29 cellular contexts compared by ENCODE assay signal in the genomic region with DNA sequence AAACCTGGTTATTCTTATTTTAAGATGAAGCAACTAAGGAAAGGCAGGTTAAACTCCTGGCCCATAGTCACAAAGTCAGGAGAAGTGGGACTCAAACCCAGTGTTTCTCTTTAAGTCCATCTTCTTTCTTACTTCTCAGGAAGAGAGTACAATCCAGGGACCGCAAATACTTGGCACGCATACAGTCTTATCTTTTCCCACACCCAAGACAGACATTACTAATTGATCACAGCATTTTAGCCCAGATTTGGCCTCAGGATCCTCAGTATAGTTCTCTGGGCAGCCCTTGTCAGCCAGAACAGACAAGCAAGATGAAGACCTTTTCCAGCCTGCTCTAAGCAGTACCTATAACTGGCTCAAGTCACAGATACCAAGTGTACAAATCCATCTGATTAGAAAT.
A peak's percentile ranks its signal among the peaks of the same experiment; 100 is the strongest.
DNase-seq lines count a peak whose midpoint lies in the region; ATAC-seq and TF ChIP-seq lines count a peak whose summit lies in the region.
"Had no signal": no experiment of that assay in that cellular context is flagged by ENCODE, and none has a peak within 500 bp of the region (broad histone marks: within the 10 kb centered on the region; RNA-seq: fewer than 3 reads in every experiment).

No MANE protein-coding gene starts in this region.

- H3K27ac ChIP-seq in thoracic aorta, result peak overlapping the region; percentile 15 to 62
- H3K27ac ChIP-seq: BLaER1 treated with 17β-estradiol and CSF1 and Interleukin-3, amounts not matched to agents 10 nM and 100 nM; skin epidermis; thyroid gland; WERI-Rb-1 had no signal

- peaks cover 33 to 73% of the 10 kb centered on the region in 2 donors for H3K4me1 ChIP-seq in thoracic aorta (ENCODE audit: control insufficient read depth in 1 of 2, low read depth in 2 of 2)

- H3K4me1 Mint-ChIP-seq in chondrocyte (ENCODE audit: low read depth), result peaks cover 65% of the 10 kb centered on the region
- H3K4me1 Mint-ChIP-seq: natural killer cell had no signal

- H3K36me3 Mint-ChIP-seq in chondrocyte (ENCODE audit: low read depth), result no peaks in the 10 kb centered on the region
- H3K36me3 Mint-ChIP-seq: natural killer cell had no signal

- DNase-seq in RPMI7951 (ENCODE audit: low read depth) (peak; percentile 47), chondrocyte (ENCODE audit: low spot score) (no peak), iris pigment epithelial cell (ENCODE audit: low read depth) (peak; percentile 93), thoracic aorta (ENCODE audit: low spot score) (no peak), NCI-H2107 treated with DMSO at 0.1 percent for 48 hours (lab: John Stamatoyannopoulos, UW; ENCODE audit: unreplicated experiment) (no peak), HPDE6-E6E7 (ENCODE audit: extremely low spot score) (no peak), DMS 273 (lab: John Stamatoyannopoulos, UW; ENCODE audit: unreplicated experiment) (no peak)
- DNase-seq: activated CD4-positive, alpha-beta T cell treated with anti-CD3 and anti-CD28 coated beads, Interleukin-2, amount 10 ng/mL, durations not matched to agents 24 days and 14 days; activated naive CD8-positive, alpha-beta T cell treated with anti-CD3 and anti-CD28 coated beads, Interleukin-2, amount 50 U/mL, for 24 hours; activated T-cell treated with anti-CD3 and anti-CD28 coated beads, Interleukin-2, amount 50 U/mL, for 4 hours; effector memory CD8-positive, alpha-beta T cell; GDM1; HCEC 1CT; KG1; left lung; MG63; midbrain; natural killer cell; NCI-H1417; NCI-H2107; stimulated activated CD4-positive, alpha-beta T cell treated with anti-CD3 and anti-CD28 coated beads, Interleukin-1b, Interleukin-23, amount 100 ng/mL, for 48 hours; stimulated activated CD8-positive, alpha-beta memory T cell treated with anti-CD3 and anti-CD28 coated beads, Interleukin-4, amount 100 ng/mL, for 48 hours; stimulated activated naive CD8-positive, alpha-beta T cell treated with anti-CD3 and anti-CD28 coated beads, Interleukin-15, amount 100 ng/mL, for 72 hours; T-helper 9 cell; thyroid gland; WERI-Rb-1 had no signal

- H3K27me3 ChIP-seq in thoracic aorta (replicated peaks; ENCODE audit: insufficient read depth), result no peaks in the 10 kb centered on the region
- H3K27me3 ChIP-seq: BLaER1 treated with 17β-estradiol and CSF1 and Interleukin-3, amounts not matched to agents 10 nM and 100 nM; left lung; MG63; thyroid gland had no signal

- no peaks in the 10 kb centered on the region for H3K36me3 ChIP-seq in thoracic aorta
- H3K36me3 ChIP-seq: BLaER1 treated with 17β-estradiol and CSF1 and Interleukin-3, amounts not matched to agents 10 nM and 100 nM; left lung; MG63; thyroid gland; WERI-Rb-1 had no signal

- no peak overlapping the region for H3K4me3 ChIP-seq in thoracic aorta
- H3K4me3 ChIP-seq: BLaER1 treated with 17β-estradiol and CSF1 and Interleukin-3, amounts not matched to agents 10 nM and 100 nM; coronary artery; left lung; MG63; skin epidermis; thyroid gland had no signal

- no peaks in the 10 kb centered on the region for H3K9me3 Mint-ChIP-seq in chondrocyte (ENCODE audit: low read depth)
- H3K9me3 Mint-ChIP-seq: activated CD4-positive, alpha-beta T cell treated with anti-CD3 and anti-CD28 coated beads, Interleukin-2, amount 10 ng/mL, durations not matched to agents 24 days and 14 days; activated naive CD8-positive, alpha-beta T cell treated with anti-CD3 and anti-CD28 coated beads, Interleukin-2, amount 50 U/mL, for 24 hours; activated T-cell treated with anti-CD3 and anti-CD28 coated beads, Interleukin-2, amount 50 U/mL, for 4 hours; effector memory CD8-positive, alpha-beta T cell; natural killer cell; stimulated activated naive CD8-positive, alpha-beta T cell treated with anti-CD3 and anti-CD28 coated beads, Interleukin-15, amount 100 ng/mL, for 72 hours had no signal

- no peaks in the 10 kb centered on the region for H3K9me3 ChIP-seq in thoracic aorta
- H3K9me3 ChIP-seq: BLaER1 treated with 17β-estradiol and CSF1 and Interleukin-3, amounts not matched to agents 10 nM and 100 nM; left lung; thyroid gland had no signal

- H3K27ac Mint-ChIP-seq in chondrocyte (ENCODE audit: unreplicated experiment), result peak overlapping the region; percentile 72
- H3K27ac Mint-ChIP-seq: activated CD4-positive, alpha-beta T cell treated with anti-CD3 and anti-CD28 coated beads, Interleukin-2, amount 10 ng/mL, durations not matched to agents 24 days and 14 days; activated naive CD8-positive, alpha-beta T cell treated with anti-CD3 and anti-CD28 coated beads, Interleukin-2, amount 50 U/mL, for 24 hours; effector memory CD8-positive, alpha-beta T cell; natural killer cell; stimulated activated naive CD8-positive, alpha-beta T cell treated with anti-CD3 and anti-CD28 coated beads, Interleukin-15, amount 100 ng/mL, for 72 hours had no signal

- ATAC-seq in thoracic aorta (ENCODE audit: insufficient number of reproducible peaks, low FRiP score, low read depth), result no peak
- ATAC-seq: activated naive CD8-positive, alpha-beta T cell treated with anti-CD3 and anti-CD28 coated beads, Interleukin-2, amount 50 U/mL, for 24 hours; activated T-cell treated with anti-CD3 and anti-CD28 coated beads, Interleukin-2, amount 50 U/mL, for 4 hours; effector memory CD8-positive, alpha-beta T cell; left lung; natural killer cell; stimulated activated naive CD8-positive, alpha-beta T cell treated with anti-CD3 and anti-CD28 coated beads, Interleukin-15, amount 100 ng/mL, for 72 hours had no signal

- no peak overlapping the region for H3K4me3 Mint-ChIP-seq in chondrocyte (ENCODE audit: unreplicated experiment)
- H3K4me3 Mint-ChIP-seq: activated CD4-positive, alpha-beta T cell treated with anti-CD3 and anti-CD28 coated beads, Interleukin-2, amount 10 ng/mL, durations not matched to agents 24 days and 14 days; activated naive CD8-positive, alpha-beta T cell treated with anti-CD3 and anti-CD28 coated beads, Interleukin-2, amount 50 U/mL, for 24 hours; activated T-cell treated with anti-CD3 and anti-CD28 coated beads, Interleukin-2, amount 50 U/mL, for 4 hours; effector memory CD8-positive, alpha-beta T cell; natural killer cell; stimulated activated naive CD8-positive, alpha-beta T cell treated with anti-CD3 and anti-CD28 coated beads, Interleukin-15, amount 100 ng/mL, for 72 hours had no signal

- TF ChIP-seq CTCF in chondrocyte (IDR thresholded peaks at IDR 0.05), result no peak
- TF ChIP-seq CTCF in thoracic aorta (IDR thresholded peaks at IDR 0.05), result no peak

- no peaks in the 10 kb centered on the region for H3K27me3 Mint-ChIP-seq in chondrocyte (ENCODE audit: low read depth)
- H3K27me3 Mint-ChIP-seq: activated CD4-positive, alpha-beta T cell treated with anti-CD3 and anti-CD28 coated beads, Interleukin-2, amount 10 ng/mL, durations not matched to agents 24 days and 14 days; activated naive CD8-positive, alpha-beta T cell treated with anti-CD3 and anti-CD28 coated beads, Interleukin-2, amount 50 U/mL, for 24 hours; effector memory CD8-positive, alpha-beta T cell; stimulated activated naive CD8-positive, alpha-beta T cell treated with anti-CD3 and anti-CD28 coated beads, Interleukin-15, amount 100 ng/mL, for 72 hours had no signal

Comparison
In these comparisons a context has a peak if more than half of its experiments do, and no peak if none do; other contexts are left out.
1. DNase-seq: peak in RPMI7951 (single experiment) and iris pigment epithelial cell (single experiment); none in chondrocyte (single experiment), thoracic aorta (single experiment), NCI-H2107 treated with DMSO at 0.1 percent for 48 hours (single experiment), HPDE6-E6E7 (single experiment) and DMS 273 (single experiment).